ENCODE assay signal across 17 cellular contexts in genomic region chr12:15453613-15454012, GRCh38.
DNase-seq lines count a peak whose midpoint lies in the region; ATAC-seq and TF ChIP-seq lines count a peak whose summit lies in the region.
"Had no signal": no experiment of that assay in that cellular context is flagged by ENCODE, and none has a peak within 500 bp of the region (broad histone marks: within the 10 kb centered on the region; RNA-seq: fewer than 3 reads in every experiment).

No MANE protein-coding gene starts in this region.

- H3K4me1 ChIP-seq in MM.1S (ENCODE audit: low read length): peaks cover 9% of the 10 kb centered on the region; the same call in 1 of the 2 replicates
- H3K4me1 ChIP-seq: body of pancreas had no signal

- H3K4me1 Mint-ChIP-seq in T-helper 2 cell treated with Interferon-gamma antibody and Interleukin-4, amounts not matched to agents 5 μg/mL and 100 μg/mL, for 36 hours (ENCODE audit: low read depth): peaks cover 30% of the 10 kb centered on the region
- H3K4me1 Mint-ChIP-seq: activated CD4-positive, alpha-beta T cell treated with anti-CD3 and anti-CD28 coated beads, Interleukin-2, amount 10 ng/mL, durations not matched to agents 24 days and 14 days; nephron had no signal

- H3K9me3 ChIP-seq in MM.1S (replicated peaks; ENCODE audit: insufficient read depth, low read length): no peaks in the 10 kb centered on the region; the same call in 1 of the 2 replicates

- peak; percentile 9 for DNase-seq in T-helper 2 cell treated with Interferon-gamma antibody and Interleukin-4, amounts not matched to agents 5 μg/mL and 100 μg/mL, for 36 hours (ENCODE audit: low spot score)
- DNase-seq in MM.1S (no peak), DMS 273 treated with DMSO at 0.1 percent for 48 hours (lab: John Stamatoyannopoulos, UW) (no peak), dedifferentiated amniotic fluid mesenchymal stem cell (ENCODE audit: extremely low spot score) (no peak), GM10266 (ENCODE audit: extremely low spot score) (no peak)
- DNase-seq: activated CD4-positive, alpha-beta T cell treated with anti-CD3 and anti-CD28 coated beads, Interleukin-2, amount 10 ng/mL, durations not matched to agents 24 days and 14 days; body of pancreas; NCI-H2081 treated with DMSO at 0.1 percent for 48 hours; PC-3; right cardiac atrium had no signal

- no peaks in the 10 kb centered on the region for H3F3A ChIP-seq in MM.1S (ENCODE audit: insufficient read depth, low read length)

- no peak overlapping the region for H3K9ac ChIP-seq in MM.1S (ENCODE audit: low read length)

- H3K4me3 Mint-ChIP-seq in T-helper 2 cell treated with Interferon-gamma antibody and Interleukin-4, amounts not matched to agents 5 μg/mL and 100 μg/mL, for 36 hours: no peak overlapping the region
- H3K4me3 Mint-ChIP-seq: activated CD4-positive, alpha-beta T cell treated with anti-CD3 and anti-CD28 coated beads, Interleukin-2, amount 10 ng/mL, durations not matched to agents 24 days and 14 days; nephron; T-helper 1 cell treated with Interleukin-12 subunit alpha and Interleukin-12 subunit beta and Interleukin-4 antibody, amounts not matched to agents 30 μg/mL and 1 μg/mL, for 36 hours had no signal

- H3K4me3 ChIP-seq in MM.1S (ENCODE audit: low read length): no peak overlapping the region
- H3K4me3 ChIP-seq: body of pancreas, K562 had no signal

- H3K27me3 Mint-ChIP-seq in T-helper 2 cell treated with Interferon-gamma antibody and Interleukin-4, amounts not matched to agents 5 μg/mL and 100 μg/mL, for 36 hours (ENCODE audit: low read depth): peaks cover 16% of the 10 kb centered on the region

- H4K20me1 ChIP-seq in MM.1S (ENCODE audit: insufficient read depth, low read length): no peaks in the 10 kb centered on the region

- H3K4me2 ChIP-seq in MM.1S (ENCODE audit: low read depth, low read length): no peak overlapping the region

- TF ChIP-seq CTCF in MM.1S (IDR thresholded peaks at IDR 0.05; ENCODE audit: low read length): no peak
- TF ChIP-seq CTCF in GM10266 (IDR thresholded peaks at IDR 0.05; ENCODE audit: control insufficient read depth, insufficient read depth, low read depth, missing control alignments): no peak

- no peaks in the 10 kb centered on the region for H3K9me2 ChIP-seq in MM.1S (replicated peaks; ENCODE audit: insufficient read depth, low read length)

- peaks cover 28% of the 10 kb centered on the region for H3K9me3 Mint-ChIP-seq in T-helper 2 cell treated with Interferon-gamma antibody and Interleukin-4, amounts not matched to agents 5 μg/mL and 100 μg/mL, for 36 hours
- H3K9me3 Mint-ChIP-seq: activated CD4-positive, alpha-beta T cell treated with anti-CD3 and anti-CD28 coated beads, Interleukin-2, amount 10 ng/mL, durations not matched to agents 24 days and 14 days had no signal

- H2AFZ ChIP-seq in MM.1S (ENCODE audit: low read length): no peak overlapping the region

- peaks cover 1% of the 10 kb centered on the region for H3K36me3 Mint-ChIP-seq in T-helper 2 cell treated with Interferon-gamma antibody and Interleukin-4, amounts not matched to agents 5 μg/mL and 100 μg/mL, for 36 hours (ENCODE audit: low read depth)
- H3K36me3 Mint-ChIP-seq: CD14-positive monocyte had no signal

- ATAC-seq in GM18517 (IDR thresholded peaks at IDR 0.05; ENCODE audit: unreplicated experiment) (peak; percentile 63), GM21619 (IDR thresholded peaks at IDR 0.05; ENCODE audit: unreplicated experiment) (peak; percentile 54), HG03439 (IDR thresholded peaks at IDR 0.05; ENCODE audit: unreplicated experiment) (peak; percentile 66)
- ATAC-seq: body of pancreas, K562, PC-3, right cardiac atrium had no signal

- no peaks in the 10 kb centered on the region for H3K36me3 ChIP-seq in MM.1S (replicated peaks; ENCODE audit: insufficient read depth, low read length)

- H3K27me3 ChIP-seq in MM.1S (replicated peaks; ENCODE audit: insufficient read depth, low read length): no peaks in the 10 kb centered on the region
- H3K27me3 ChIP-seq: body of pancreas had no signal

- no peaks in the 10 kb centered on the region for H3K79me2 ChIP-seq in MM.1S (ENCODE audit: low read length)

- peak overlapping the region; percentile 53 for H3K27ac Mint-ChIP-seq in T-helper 2 cell treated with Interferon-gamma antibody and Interleukin-4, amounts not matched to agents 5 μg/mL and 100 μg/mL, for 36 hours
- H3K27ac Mint-ChIP-seq: activated CD4-positive, alpha-beta T cell treated with anti-CD3 and anti-CD28 coated beads, Interleukin-2, amount 10 ng/mL, durations not matched to agents 24 days and 14 days; CD14-positive monocyte; nephron; T-helper 1 cell treated with Interleukin-12 subunit alpha and Interleukin-12 subunit beta and Interleukin-4 antibody, amounts not matched to agents 30 μg/mL and 1 μg/mL, for 36 hours had no signal

- no peak overlapping the region for H3K27ac ChIP-seq in MM.1S (ENCODE audit: low read length)
- H3K27ac ChIP-seq: body of pancreas had no signal
